ENCODE assay signal across 9 cellular contexts in the genomic region with DNA sequence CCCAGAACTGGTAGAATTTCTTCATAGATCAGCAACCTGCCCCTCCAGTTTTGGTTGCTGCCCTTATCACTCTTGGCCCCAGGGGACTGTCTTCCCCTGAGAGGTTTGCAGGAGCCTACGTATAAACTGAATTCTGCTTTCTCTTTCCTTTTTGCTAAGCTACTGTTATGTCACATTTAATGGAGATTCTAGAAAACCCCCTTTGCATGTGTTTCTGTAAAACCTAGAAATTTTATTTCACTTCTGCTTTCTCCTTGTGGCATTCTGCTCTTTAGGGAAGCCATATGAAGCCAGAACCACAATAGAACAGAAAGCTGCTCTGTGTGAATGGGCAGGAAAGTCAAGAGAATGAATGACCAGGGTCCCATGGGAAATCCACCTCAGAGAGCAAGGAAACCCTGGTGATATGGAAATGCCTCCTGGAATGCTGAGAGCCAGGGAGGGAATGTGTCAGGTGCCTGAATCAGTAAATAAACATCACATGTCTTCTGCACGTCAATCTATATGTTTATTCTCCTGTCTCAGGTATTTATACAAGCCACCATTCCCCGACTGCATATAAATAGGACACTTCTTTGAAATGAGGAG. TPM values are rescaled to one million over a fixed set of nuclear protein-coding genes. Genes with fewer than 3 reads are reported as not detected.
DNase-seq lines count a peak whose midpoint lies in the region; ATAC-seq and TF ChIP-seq lines count a peak whose summit lies in the region.
"Had no signal": no experiment of that assay in that cellular context is flagged by ENCODE, and none has a peak within 500 bp of the region (broad histone marks: within the 10 kb centered on the region; RNA-seq: fewer than 3 reads in every experiment).

No MANE protein-coding gene starts in this region.

- no peak for TF ChIP-seq CTCF in fibroblast of the aortic adventitia (IDR thresholded peaks at IDR 0.05; ENCODE audit: insufficient read depth, low read length)
- no peak for TF ChIP-seq CTCF in nephron progenitor cell (IDR thresholded peaks at IDR 0.05)
- TF ChIP-seq CTCF in omental fat pad (IDR thresholded peaks at IDR 0.05), result no peak

- H3K4me3 ChIP-seq in fibroblast of the aortic adventitia (ENCODE audit: low read depth, low read length), result no peak overlapping the region

- DNase-seq in LoVo (ENCODE audit: low spot score) (peak; percentile 41), fibroblast of the aortic adventitia (ENCODE audit: low read depth) (peak; percentile 1), nephron progenitor cell (no peak), C1 segment of cervical spinal cord (lab: John Stamatoyannopoulos, UW) (no peak), omental fat pad (ENCODE audit: low spot score) (no peak)
- DNase-seq in activated effector memory CD4-positive, alpha-beta T cell treated with Interleukin-2 at 50 U/mL for 16 hours, result no peak

- no peak overlapping the region for H3K4me3 Mint-ChIP-seq in nephron progenitor cell

- peaks cover 3% of the 10 kb centered on the region for H3K9me3 Mint-ChIP-seq in nephron progenitor cell

- peaks cover 19% of the 10 kb centered on the region for H3K4me1 Mint-ChIP-seq in nephron progenitor cell

- peaks cover 20% of the 10 kb centered on the region for H3K27me3 Mint-ChIP-seq in nephron progenitor cell (ENCODE audit: low read depth, poor library complexity)

- ATAC-seq in GM18511 (IDR thresholded peaks at IDR 0.05; ENCODE audit: unreplicated experiment), result peak; percentile 96
- ATAC-seq in GM21786 (IDR thresholded peaks at IDR 0.05; ENCODE audit: unreplicated experiment), result peak; percentile 95
- ATAC-seq in omental fat pad (ENCODE audit: low FRiP score), result no peak

- H3K27ac Mint-ChIP-seq in nephron progenitor cell, result no peak overlapping the region

- no peaks in the 10 kb centered on the region for H3K36me3 Mint-ChIP-seq in nephron progenitor cell (ENCODE audit: low read depth)

RNA-seq across cellular contexts. Expression of a gene that starts 3.4 kb away (rescaled TPM):
- total RNA-seq in fibroblast of the aortic adventitia (ENCODE audit: low replicate concordance) (not detected in 2 replicates), omental fat pad (under 1 TPM in 1 of 4 donors, not detected in 3; 0.75 TPM)
- total RNA-seq: RPMI7951 had no signal

RNA-seq across cellular contexts. Expression of a gene that starts 14.0 kb away (rescaled TPM):
- not detected in 2 replicates for total RNA-seq in fibroblast of the aortic adventitia (ENCODE audit: low replicate concordance)
- total RNA-seq in omental fat pad, result not detected
- total RNA-seq: RPMI7951 had no signal

RNA-seq across cellular contexts. Expression of a gene that starts 27.1 kb away (rescaled TPM):
- not detected in 2 replicates for total RNA-seq in fibroblast of the aortic adventitia (ENCODE audit: low replicate concordance)
- not detected for total RNA-seq in omental fat pad
- total RNA-seq: RPMI7951 had no signal

RNA-seq across cellular contexts. Expression of a gene that starts 31.2 kb away (rescaled TPM):
- total RNA-seq in fibroblast of the aortic adventitia (ENCODE audit: low replicate concordance) (not detected in 2 replicates), omental fat pad (not detected)
- total RNA-seq: RPMI7951 had no signal

RNA-seq across cellular contexts. Expression of a gene that starts 46.6 kb away (rescaled TPM):
- total RNA-seq in fibroblast of the aortic adventitia (ENCODE audit: low replicate concordance) (39.0 and 48.4 TPM in 2 replicates), omental fat pad (10 to 100 TPM; 17.7 to 30.7 (median 19.4) TPM)

Comparison
In these comparisons a context has a peak if more than half of its experiments do, and no peak if none do; other contexts are left out.
1. DNase-seq: peak in LoVo (single experiment) and fibroblast of the aortic adventitia (single experiment); none in nephron progenitor cell (single experiment), C1 segment of cervical spinal cord (0 of 14), activated effector memory CD4-positive, alpha-beta T cell treated with Interleukin-2 at 50 U/mL for 16 hours (single experiment) and omental fat pad (single experiment).